ENCODE assay signal across 18 cellular contexts in the genomic region with DNA sequence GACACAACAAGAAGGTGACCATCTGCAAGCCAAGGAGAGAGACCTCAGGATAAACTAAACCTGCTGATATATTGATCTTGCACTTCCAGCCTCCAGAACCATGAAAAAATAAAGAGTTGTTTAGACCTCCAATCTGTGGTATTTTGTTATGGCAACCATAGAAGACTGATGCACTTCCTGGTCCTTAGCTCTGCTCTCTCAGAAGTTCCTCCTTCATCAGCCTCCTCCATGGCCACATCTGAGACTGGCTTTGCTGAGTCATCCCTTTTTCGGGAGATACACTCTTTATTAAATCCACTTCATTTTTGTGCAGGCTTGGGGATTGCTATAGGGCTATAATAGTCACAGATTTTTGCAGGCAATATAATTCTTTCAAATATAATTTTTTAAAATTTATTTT.
DNase-seq lines count a peak whose midpoint lies in the region; ATAC-seq, FAIRE-seq and TF ChIP-seq lines count a peak whose summit lies in the region.
"Had no signal": no experiment of that assay in that cellular context is flagged by ENCODE, and none has a peak within 500 bp of the region (broad histone marks: within the 10 kb centered on the region; RNA-seq: fewer than 3 reads in every experiment).

No MANE protein-coding gene starts in this region.

- TF ChIP-seq RAD21 in A549 (conservative IDR thresholded peaks at IDR 0.05 in 1 of 2, IDR thresholded peaks at IDR 0.05 in 1 of 2): no peak

- POLR2A ChIA-PET in A549 (lab: Yijun Ruan, JAX): no interaction called here

- CTCF ChIA-PET in A549 (lab: Yijun Ruan, JAX): no interaction called here

- WGBS in A549 (ENCODE audit: missing lambda C conversion rate): 22% methylated on average over 1 of the region's 1 CpG

- no peak overlapping the region for H3K4me2 ChIP-seq in A549

- no peak for TF ChIP-seq EP300 in A549 (IDR thresholded peaks at IDR 0.05)

- DNase-seq in A549 (ENCODE audit: low read depth in 1 of 2, low spot score in 1 of 2) (no peak), GM13976 (ENCODE audit: low spot score) (peak; percentile 10), RPMI8226 (peak; percentile 42), GM19240 (ENCODE audit: insufficient read length, low spot score) (no peak), NCI-H2029 (lab: John Stamatoyannopoulos, UW) (no peak)
- DNase-seq in central memory CD4-positive, alpha-beta T cell: peak; percentile 14
- DNase-seq in activated effector memory CD4-positive, alpha-beta T cell treated with anti-CD3 and anti-CD28 coated beads, Interleukin-2, amount 50 U/mL, for 16 hours: no peak
- DNase-seq: activated CD4-positive, alpha-beta T cell treated with anti-CD3 and anti-CD28 coated beads, Interleukin-2, amount 50 U/mL, for 4 hours; cortex of kidney; islet precursor cell; KG1; midbrain; NCI-H187 treated with DMSO at 0.1 percent for 48 hours; NCI-H526 treated with DMSO at 0.1 percent for 48 hours; occipital lobe; stimulated activated CD4-positive, alpha-beta T cell treated with anti-CD3 and anti-CD28 coated beads, Interleukin-4, amount 100 ng/mL, for 1 hour had no signal

- no peak for ATAC-seq in A549
- no peak for ATAC-seq in HG03521 (IDR thresholded peaks at IDR 0.05; ENCODE audit: unreplicated experiment)
- ATAC-seq: HCT116 had no signal

- FAIRE-seq in A549 (lab: Jason Lieb, UNC): no peak

- no peaks in the 10 kb centered on the region for H3K4me1 ChIP-seq in A549

- no peak overlapping the region for H3K4me3 ChIP-seq in A549

- H3K27ac ChIP-seq in A549: no peak overlapping the region

- in situ Hi-C loops in GM13976 (cut with MboI; ENCODE audit: low sequenced_read_pairs, unreplicated experiment): no loop called here

- TF ChIP-seq POLR2A in A549 (IDR thresholded peaks at IDR 0.05; ENCODE audit: low read length): no peak

- no peak for TF ChIP-seq CTCF in A549 (IDR thresholded peaks at IDR 0.05)
- TF ChIP-seq CTCF in GM13976 (IDR thresholded peaks at IDR 0.05; ENCODE audit: borderline replicate concordance, control extremely low read depth, extremely low read depth, insufficient read depth, missing control alignments): no peak

- peaks cover 6% of the 10 kb centered on the region; the same call in 1 of the 3 replicates for H3K9me3 ChIP-seq in A549

TF ChIP-seq in A549, 52 proteins besides CTCF, POLR2A, EP300 and RAD21:
- TF ChIP-seq, protein P1, sequence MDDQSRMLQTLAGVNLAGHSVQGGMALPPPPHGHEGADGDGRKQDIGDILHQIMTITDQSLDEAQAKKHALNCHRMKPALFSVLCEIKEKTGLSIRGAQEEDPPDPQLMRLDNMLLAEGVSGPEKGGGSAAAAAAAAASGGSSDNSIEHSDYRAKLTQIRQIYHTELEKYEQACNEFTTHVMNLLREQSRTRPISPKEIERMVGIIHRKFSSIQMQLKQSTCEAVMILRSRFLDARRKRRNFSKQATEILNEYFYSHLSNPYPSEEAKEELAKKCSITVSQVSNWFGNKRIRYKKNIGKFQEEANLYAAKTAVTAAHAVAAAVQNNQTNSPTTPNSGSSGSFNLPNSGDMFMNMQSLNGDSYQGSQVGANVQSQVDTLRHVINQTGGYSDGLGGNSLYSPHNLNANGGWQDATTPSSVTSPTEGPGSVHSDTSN (IDR thresholded peaks at IDR 0.05): no peak
- peak; percentile 88 for TF ChIP-seq MAFK (IDR thresholded peaks at IDR 0.05; ENCODE audit: partially characterized antibody)
- TF ChIP-seq HOXB5 (CRISPR knock-in tag; IDR thresholded peaks at IDR 0.05): no peak
- TF ChIP-seq NFE2L2 (conservative IDR thresholded peaks at IDR 0.05; ENCODE audit: low read length): peak; percentile 65; the same call in 1 of the 2 replicates

Comparison
In these comparisons a context has a peak if more than half of its experiments do, and no peak if none do; other contexts are left out.
1. DNase-seq: peak in GM13976 (single experiment), RPMI8226 (single experiment) and central memory CD4-positive, alpha-beta T cell (single experiment); none in A549 (0 of 2), activated effector memory CD4-positive, alpha-beta T cell treated with anti-CD3 and anti-CD28 coated beads, Interleukin-2, amount 50 U/mL, for 16 hours (single experiment), GM19240 (single experiment) and NCI-H2029 (single experiment).